In genomic region chr2:214902273-214902672, GRCh38 we compare ENCODE assay signal across 20 cellular contexts.
DNase-seq lines count a peak whose midpoint lies in the region; TF ChIP-seq lines count a peak whose summit lies in the region.
"Had no signal": no experiment of that assay in that cellular context is flagged by ENCODE, and none has a peak within 500 bp of the region (broad histone marks: within the 10 kb centered on the region; RNA-seq: fewer than 3 reads in every experiment).

No MANE protein-coding gene starts in this region.

- TF ChIP-seq CTCF in glutamatergic neuron (IDR thresholded peaks at IDR 0.05; ENCODE audit: partially characterized antibody, unreplicated experiment), result no peak

- H3K4me1 Mint-ChIP-seq in glutamatergic neuron (ENCODE audit: low read depth, unreplicated experiment), result peaks cover 5% of the 10 kb centered on the region
- H3K4me1 Mint-ChIP-seq: activated B cell treated with CpG ODN at 0.5 μM for 24 hours had no signal

- H3K36me3 Mint-ChIP-seq in glutamatergic neuron (ENCODE audit: unreplicated experiment), result no peaks in the 10 kb centered on the region

- H3K9me3 Mint-ChIP-seq in glutamatergic neuron (ENCODE audit: unreplicated experiment), result no peaks in the 10 kb centered on the region
- H3K9me3 Mint-ChIP-seq: activated B cell treated with CpG ODN at 0.5 μM for 24 hours had no signal

- peak; percentile 77 for DNase-seq in DMS153 treated with DMSO at 0.1 percent for 48 hours (lab: John Stamatoyannopoulos, UW; ENCODE audit: unreplicated experiment)
- DNase-seq in NCI-H146 (lab: John Stamatoyannopoulos, UW), result peak; percentile 80
- DNase-seq in NCI-H82 treated with DMSO at 0.1 percent for 48 hours (lab: John Stamatoyannopoulos, UW; ENCODE audit: unreplicated experiment), result peak; percentile 93
- DNase-seq in glutamatergic neuron, result no peak
- no peak for DNase-seq in GDM1 (lab: John Stamatoyannopoulos, UW)
- DNase-seq in mesenteric fat pad (ENCODE audit: low spot score), result no peak
- DNase-seq in foreskin melanocyte, result no peak
- DNase-seq in activated T-cell treated with anti-CD3 and anti-CD28 coated beads, Interleukin-2, amount 50 U/mL, for 48 hours, result no peak
- DNase-seq: activated B cell treated with CpG ODN at 0.5 μM for 24 hours; activated CD4-positive, alpha-beta T cell treated with anti-CD3 and anti-CD28 coated beads, Interleukin-2, amount 50 U/mL, for 48 hours; activated naive CD4-positive, alpha-beta T cell; cortex of kidney; head of caudate nucleus; left ventricle myocardium inferior; NCI-H2029; nucleus accumbens; RPMI8226; spleen; T1000; upper lobe of right lung had no signal

- no peaks in the 10 kb centered on the region for H3K27me3 Mint-ChIP-seq in glutamatergic neuron (ENCODE audit: unreplicated experiment)
- H3K27me3 Mint-ChIP-seq: activated B cell treated with CpG ODN at 0.5 μM for 24 hours had no signal

- H3K27ac Mint-ChIP-seq in glutamatergic neuron (ENCODE audit: unreplicated experiment), result peak overlapping the region; percentile 35
- H3K27ac Mint-ChIP-seq: activated B cell treated with CpG ODN at 0.5 μM for 24 hours had no signal

- no peak overlapping the region for H3K4me3 Mint-ChIP-seq in glutamatergic neuron (ENCODE audit: unreplicated experiment)
- H3K4me3 Mint-ChIP-seq: activated B cell treated with CpG ODN at 0.5 μM for 24 hours had no signal

Comparison
In these comparisons a context has a peak if more than half of its experiments do, and no peak if none do; other contexts are left out.
1. DNase-seq: peak in DMS153 treated with DMSO at 0.1 percent for 48 hours (single experiment), NCI-H146 (single experiment) and NCI-H82 treated with DMSO at 0.1 percent for 48 hours (single experiment); none in glutamatergic neuron (single experiment), GDM1 (single experiment), mesenteric fat pad (single experiment), foreskin melanocyte (single experiment) and activated T-cell treated with anti-CD3 and anti-CD28 coated beads, Interleukin-2, amount 50 U/mL, for 48 hours (0 of 2).